ENCODE assay signal across 8 cellular contexts in genomic region chr4:47913858-47914218, GRCh38. TPM values are rescaled to one million over a fixed set of nuclear protein-coding genes. Genes with fewer than 3 reads are reported as not detected.
DNase-seq lines count a peak whose midpoint lies in the region; ATAC-seq and TF ChIP-seq lines count a peak whose summit lies in the region.

No MANE protein-coding gene starts in this region.

- no peaks in the 10 kb centered on the region for H3K27me3 Mint-ChIP-seq in mesothelial cell of epicardium (ENCODE audit: low read depth)
- H3K27me3 Mint-ChIP-seq in stimulated activated memory B cell treated with anti-CD40 and anti-IgM and Interleukin-4, amounts not matched to agents 10 μg/mL and 1 μg/mL and 100 μg/mL, for 72 hours: no peaks in the 10 kb centered on the region

- peaks cover 18% of the 10 kb centered on the region for H3K36me3 Mint-ChIP-seq in mesothelial cell of epicardium
- peaks cover 20% of the 10 kb centered on the region for H3K36me3 Mint-ChIP-seq in stimulated activated memory B cell treated with anti-CD40 and anti-IgM and Interleukin-4, amounts not matched to agents 10 μg/mL and 1 μg/mL and 100 μg/mL, for 72 hours

- peak overlapping the region; percentile 89 for H3K4me3 ChIP-seq in GM06990 (replicated peaks; ENCODE audit: low read depth, low read length)

- H3K4me1 Mint-ChIP-seq in mesothelial cell of epicardium: peaks cover 33% of the 10 kb centered on the region
- H3K4me1 Mint-ChIP-seq in stimulated activated memory B cell treated with anti-CD40 and anti-IgM and Interleukin-4, amounts not matched to agents 10 μg/mL and 1 μg/mL and 100 μg/mL, for 72 hours: peaks cover 28% of the 10 kb centered on the region

- no peaks in the 10 kb centered on the region for H3K36me3 ChIP-seq in GM06990 (ENCODE audit: control insufficient read depth, insufficient read depth, low read length)

- no peak for TF ChIP-seq CTCF in GM06990 (IDR thresholded peaks at IDR 0.05; ENCODE audit: insufficient read depth, low read length, poor library complexity, severe bottlenecking)
- no peak for TF ChIP-seq CTCF in mesothelial cell of epicardium (IDR thresholded peaks at IDR 0.05; ENCODE audit: unreplicated experiment)

- peaks cover 13% of the 10 kb centered on the region for H3K9me3 Mint-ChIP-seq in mesothelial cell of epicardium
- no peaks in the 10 kb centered on the region for H3K9me3 Mint-ChIP-seq in stimulated activated memory B cell treated with anti-CD40 and anti-IgM and Interleukin-4, amounts not matched to agents 10 μg/mL and 1 μg/mL and 100 μg/mL, for 72 hours

- no peak for TF ChIP-seq RAD21 in Ishikawa (IDR thresholded peaks at IDR 0.05; ENCODE audit: low read depth)

- peak overlapping the region; percentile 98 for H3K27ac Mint-ChIP-seq in mesothelial cell of epicardium
- H3K27ac Mint-ChIP-seq in stimulated activated memory B cell treated with anti-CD40 and anti-IgM and Interleukin-4, amounts not matched to agents 10 μg/mL and 1 μg/mL and 100 μg/mL, for 72 hours: peak overlapping the region; percentile 89

- ATAC-seq in GM21723 (IDR thresholded peaks at IDR 0.05; ENCODE audit: unreplicated experiment): peak; percentile 34
- peak; percentile 13 for ATAC-seq in stimulated activated memory B cell treated with anti-CD40 and anti-IgM and Interleukin-4, amounts not matched to agents 10 μg/mL and 1 μg/mL and 100 μg/mL, for 72 hours

- peak overlapping the region; percentile 98 for H3K4me3 Mint-ChIP-seq in mesothelial cell of epicardium
- H3K4me3 Mint-ChIP-seq in stimulated activated memory B cell treated with anti-CD40 and anti-IgM and Interleukin-4, amounts not matched to agents 10 μg/mL and 1 μg/mL and 100 μg/mL, for 72 hours: peak overlapping the region; percentile 93

- no peaks in the 10 kb centered on the region for H3K27me3 ChIP-seq in GM06990 (replicated peaks; ENCODE audit: control insufficient read depth, insufficient read depth, low read length)

- no peak for TF ChIP-seq EP300 in Ishikawa (IDR thresholded peaks at IDR 0.05; ENCODE audit: borderline replicate concordance)

- DNase-seq in GM06990 (ENCODE audit: extremely low read depth, insufficient read length) (no peak), mesothelial cell of epicardium (ENCODE audit: low spot score in 2 of 2, unreplicated experiment in 2 of 2) (peak; percentile 27 to 63), DMS114 treated with DMSO at 0.1 percent for 48 hours (lab: John Stamatoyannopoulos, UW; ENCODE audit: unreplicated experiment) (no peak)
- peak; percentile 10 to 13 for DNase-seq in activated CD4-positive, alpha-beta T cell treated with anti-CD3 and anti-CD28 coated beads, Interleukin-2, amount 50 U/mL, for 24 hours (ENCODE audit: low read depth in 1 of 2, low spot score in 1 of 2)
- DNase-seq in effector CD4-positive, alpha-beta T cell: peak; percentile 20

TF ChIP-seq in Ishikawa, 13 proteins besides CTCF, POLR2A, EP300 and RAD21:
- TF ChIP-seq, protein P1, sequence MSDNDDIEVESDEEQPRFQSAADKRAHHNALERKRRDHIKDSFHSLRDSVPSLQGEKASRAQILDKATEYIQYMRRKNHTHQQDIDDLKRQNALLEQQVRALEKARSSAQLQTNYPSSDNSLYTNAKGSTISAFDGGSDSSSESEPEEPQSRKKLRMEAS (IDR thresholded peaks at IDR 0.05): peak; percentile 69; the same call in 1 of the 2 replicates
- TF ChIP-seq YY1 (IDR thresholded peaks at IDR 0.05; ENCODE audit: low read depth) (0 out of 2 replicates have a peak, but pooled peaks have one; percentile 55), ZBTB7A (IDR thresholded peaks at IDR 0.05; ENCODE audit: low read depth) (peak; percentile 60; the same call in 1 of the 2 replicates), NFIC (IDR thresholded peaks at IDR 0.05) (no peak)

RNA-seq across cellular contexts. Expression of gene NFXL1, which starts 0.5 kb away (rescaled TPM):
- 25.8 to 30.3 TPM (median 27.7 TPM) in 3 replicates for total RNA-seq in mesothelial cell of epicardium

Comparison
In these comparisons a context has a peak if more than half of its experiments do, and no peak if none do; other contexts are left out.
1. DNase-seq: peak in activated CD4-positive, alpha-beta T cell treated with anti-CD3 and anti-CD28 coated beads, Interleukin-2, amount 50 U/mL, for 24 hours (2 of 2), effector CD4-positive, alpha-beta T cell (single experiment) and mesothelial cell of epicardium (2 of 2); none in GM06990 (single experiment) and DMS114 treated with DMSO at 0.1 percent for 48 hours (single experiment).